7 cellular contexts compared by ENCODE assay signal in the genomic region with DNA sequence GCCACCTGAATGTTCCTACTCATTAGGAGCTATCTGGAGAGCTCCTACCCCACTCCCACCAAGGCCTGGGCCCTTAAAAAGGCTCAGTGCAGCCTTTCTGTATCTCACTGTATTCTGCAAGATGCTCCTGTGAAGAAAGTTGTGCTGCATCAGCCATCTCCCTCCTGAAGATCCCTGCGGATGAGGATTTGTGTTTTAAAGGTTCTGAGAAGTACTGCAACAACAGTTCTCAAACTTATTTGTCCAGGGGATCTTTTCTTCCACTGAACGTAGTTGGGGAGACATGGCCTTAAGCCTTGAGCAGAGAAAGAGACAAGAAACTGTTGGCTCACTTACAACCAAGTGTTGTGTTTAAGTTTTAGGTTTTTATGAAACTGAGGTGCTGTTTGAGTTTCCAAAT. TPM values are rescaled to one million over a fixed set of nuclear protein-coding genes. Genes with fewer than 3 reads are reported as not detected.
DNase-seq lines count a peak whose midpoint lies in the region; ATAC-seq and TF ChIP-seq lines count a peak whose summit lies in the region.
"Not testable (repeated sequence)": the region's sequence is repeated elsewhere in the genome, so short reads cannot be mapped to it uniquely, and the experiment has no call there.

No MANE protein-coding gene starts in this region.

- POLR2A ChIA-PET in CD8-positive, alpha-beta memory T cell (lab: Charles Lee), result interaction anchor here (2.1 kb wide), 1 partner anchor 10 kb away, joined by 11 read pairs; the partner anchor contains the start of gene KSR1
- POLR2A ChIA-PET in OCI-LY7 (lab: Charles Lee), result interaction anchor here (0.7 kb wide), 1 partner anchor 1037 kb away, joined by 3 read pairs; no protein-coding TSS in a partner anchor
- POLR2A ChIA-PET in activated CD4-positive, alpha-beta T cell treated with anti-CD3 and anti-CD28 coated beads, Interleukin-2, amount 10 ng/mL, durations not matched to agents 7 days and 5 days (lab: Charles Lee), result interaction anchor here (1.3 kb wide), 1 partner anchor 15 kb away, joined by 5 read pairs; no protein-coding TSS in a partner anchor
- POLR2A ChIA-PET in activated naive CD8-positive, alpha-beta T cell treated with anti-CD3 and anti-CD28 coated beads, Interleukin-2, amount 10 ng/mL, durations not matched to agents 7 days and 5 days (lab: Charles Lee), result interaction anchor here (0.9 to 3.4 kb wide), 5 partner anchors 8 to 172 kb away, joined by 3 to 15 read pairs (median 8); partner anchors contain the start of genes KSR1 and WSB1

- peaks cover 52 to 76% (median 66%) of the 10 kb centered on the region in 3 donors for H3K4me1 Mint-ChIP-seq in CD8-positive, alpha-beta memory T cell
- peaks cover 87% of the 10 kb centered on the region for H3K4me1 Mint-ChIP-seq in activated CD4-positive, alpha-beta T cell treated with anti-CD3 and anti-CD28 coated beads, Interleukin-2, amount 10 ng/mL, durations not matched to agents 7 days and 5 days
- peaks cover 86% of the 10 kb centered on the region for H3K4me1 Mint-ChIP-seq in activated T-helper 1 cell treated with anti-CD3 and anti-CD28 coated beads, Interleukin-12 subunit alpha, Interleukin-12 subunit beta, Interleukin-2, Interleukin-4 antibody, amounts not matched to agents 30 ng/mL and 10 ng/mL and 1 ng/mL, durations not matched to agents 14 hours and 24 hours and 36 hours (ENCODE audit: low read depth)
- H3K4me1 Mint-ChIP-seq in activated naive CD8-positive, alpha-beta T cell treated with anti-CD3 and anti-CD28 coated beads, Interleukin-2, amount 10 ng/mL, durations not matched to agents 7 days and 5 days, result peaks cover 69% of the 10 kb centered on the region
- peaks cover 76% of the 10 kb centered on the region for H3K4me1 Mint-ChIP-seq in endothelial cell (ENCODE audit: unreplicated experiment)

- BruUV-seq in OCI-LY7 (replicated peaks; lab: Mats Ljungman, UMichigan), result not testable (repeated sequence)

- H3K4me2 ChIP-seq in OCI-LY7 (ENCODE audit: low read length), result not testable (repeated sequence)

- H3K4me3 Mint-ChIP-seq in CD8-positive, alpha-beta memory T cell, result peak overlapping the region in 5 of 7 donors; percentile 36 to 91 (median 54)
- peak overlapping the region; percentile 67 for H3K4me3 Mint-ChIP-seq in activated CD4-positive, alpha-beta T cell treated with anti-CD3 and anti-CD28 coated beads, Interleukin-2, amount 10 ng/mL, durations not matched to agents 7 days and 5 days
- H3K4me3 Mint-ChIP-seq in activated T-helper 1 cell treated with anti-CD3 and anti-CD28 coated beads, Interleukin-12 subunit alpha, Interleukin-12 subunit beta, Interleukin-2, Interleukin-4 antibody, amounts not matched to agents 30 ng/mL and 10 ng/mL and 1 ng/mL, durations not matched to agents 14 hours and 24 hours and 36 hours, result peak overlapping the region; percentile 79
- H3K4me3 Mint-ChIP-seq in activated naive CD8-positive, alpha-beta T cell treated with anti-CD3 and anti-CD28 coated beads, Interleukin-2, amount 10 ng/mL, durations not matched to agents 7 days and 5 days, result peak overlapping the region; percentile 77
- H3K4me3 Mint-ChIP-seq in endothelial cell (ENCODE audit: unreplicated experiment), result not testable (repeated sequence)

- peak overlapping the region; percentile 55 to 95 (median 82) for H3K27ac Mint-ChIP-seq in CD8-positive, alpha-beta memory T cell
- H3K27ac Mint-ChIP-seq in activated CD4-positive, alpha-beta T cell treated with anti-CD3 and anti-CD28 coated beads, Interleukin-2, amount 10 ng/mL, durations not matched to agents 7 days and 5 days, result peak overlapping the region; percentile 97
- peak overlapping the region; percentile 97 for H3K27ac Mint-ChIP-seq in activated T-helper 1 cell treated with anti-CD3 and anti-CD28 coated beads, Interleukin-12 subunit alpha, Interleukin-12 subunit beta, Interleukin-2, Interleukin-4 antibody, amounts not matched to agents 30 ng/mL and 10 ng/mL and 1 ng/mL, durations not matched to agents 14 hours and 24 hours and 36 hours
- H3K27ac Mint-ChIP-seq in activated naive CD8-positive, alpha-beta T cell treated with anti-CD3 and anti-CD28 coated beads, Interleukin-2, amount 10 ng/mL, durations not matched to agents 7 days and 5 days, result peak overlapping the region; percentile 97
- H3K27ac Mint-ChIP-seq in endothelial cell (ENCODE audit: unreplicated experiment), result peak overlapping the region; percentile 97

- intact Hi-C loops in OCI-LY7 (cut with micrococcal nuclease; ENCODE audit: unreplicated experiment); posterior vena cava (cut with DNase I): not testable (repeated sequence)
- intact Hi-C loops in activated T-helper 1 cell treated with anti-CD3 and anti-CD28 coated beads, Interleukin-12 subunit alpha, Interleukin-12 subunit beta, Interleukin-2, Interleukin-4 antibody, amounts not matched to agents 30 ng/mL and 10 ng/mL and 1 ng/mL, durations not matched to agents 14 hours and 24 hours and 36 hours (cut with micrococcal nuclease), result loop anchor here (1.0 to 5.0 kb wide), 8 partner anchors 9 to 581 kb away; partner anchors contain the start of genes KSR1 and WSB1

- not testable (repeated sequence) for H3K27me3 ChIP-seq in CD8-positive, alpha-beta memory T cell (ENCODE audit: insufficient read depth, low read length, poor library complexity, severe bottlenecking)

- H3K36me3 Mint-ChIP-seq in CD8-positive, alpha-beta memory T cell; activated CD4-positive, alpha-beta T cell treated with anti-CD3 and anti-CD28 coated beads, Interleukin-2, amount 10 ng/mL, durations not matched to agents 7 days and 5 days (ENCODE audit: low read depth); activated naive CD8-positive, alpha-beta T cell treated with anti-CD3 and anti-CD28 coated beads, Interleukin-2, amount 10 ng/mL, durations not matched to agents 7 days and 5 days; endothelial cell (ENCODE audit: low read depth, unreplicated experiment): not testable (repeated sequence)
- H3K36me3 Mint-ChIP-seq in activated T-helper 1 cell treated with anti-CD3 and anti-CD28 coated beads, Interleukin-12 subunit alpha, Interleukin-12 subunit beta, Interleukin-2, Interleukin-4 antibody, amounts not matched to agents 30 ng/mL and 10 ng/mL and 1 ng/mL, durations not matched to agents 14 hours and 24 hours and 36 hours (ENCODE audit: low read depth), result peaks cover 19% of the 10 kb centered on the region

- H3K79me2 ChIP-seq in OCI-LY7 (ENCODE audit: insufficient read depth, low read depth, low read length), result not testable (repeated sequence)

- not testable (repeated sequence) for ATAC-seq in activated naive CD8-positive, alpha-beta T cell treated with anti-CD3 and anti-CD28 coated beads, Interleukin-2, amount 10 ng/mL, durations not matched to agents 7 days and 5 days (ENCODE audit: low read depth)

- H2AFZ ChIP-seq in OCI-LY7 (ENCODE audit: low read length), result peak overlapping the region; percentile 27; the same call in 1 of the 2 replicates

- CTCF ChIA-PET in CD8-positive, alpha-beta memory T cell (lab: Charles Lee); OCI-LY7 (lab: Charles Lee; ENCODE audit: unreplicated experiment): not testable (repeated sequence)
- CTCF ChIA-PET in activated CD4-positive, alpha-beta T cell treated with anti-CD3 and anti-CD28 coated beads, Interleukin-2, amount 10 ng/mL, durations not matched to agents 7 days and 5 days (lab: Charles Lee), result interaction anchor here (1.0 to 3.1 kb wide), 5 partner anchors 10 to 134 kb away, joined by 3 to 12 read pairs (median 5); partner anchors contain the start of gene KSR1

- H3K27me3 Mint-ChIP-seq in CD8-positive, alpha-beta memory T cell; activated CD4-positive, alpha-beta T cell treated with anti-CD3 and anti-CD28 coated beads, Interleukin-2, amount 10 ng/mL, durations not matched to agents 7 days and 5 days; activated T-helper 1 cell treated with anti-CD3 and anti-CD28 coated beads, Interleukin-12 subunit alpha, Interleukin-12 subunit beta, Interleukin-2, Interleukin-4 antibody, amounts not matched to agents 30 ng/mL and 10 ng/mL and 1 ng/mL, durations not matched to agents 14 hours and 24 hours and 36 hours (ENCODE audit: insufficient read depth); activated naive CD8-positive, alpha-beta T cell treated with anti-CD3 and anti-CD28 coated beads, Interleukin-2, amount 10 ng/mL, durations not matched to agents 7 days and 5 days; endothelial cell (ENCODE audit: unreplicated experiment): not testable (repeated sequence)

- DNase-seq in CD8-positive, alpha-beta memory T cell; OCI-LY7 (ENCODE audit: low spot score); activated CD4-positive, alpha-beta T cell treated with anti-CD3 and anti-CD28 coated beads, Interleukin-2, amount 10 ng/mL, durations not matched to agents 7 days and 5 days; activated T-helper 1 cell treated with anti-CD3 and anti-CD28 coated beads, Interleukin-12 subunit alpha, Interleukin-12 subunit beta, Interleukin-2, Interleukin-4 antibody, amounts not matched to agents 30 ng/mL and 10 ng/mL and 1 ng/mL, durations not matched to agents 14 hours and 24 hours and 36 hours (ENCODE audit: low spot score); activated naive CD8-positive, alpha-beta T cell treated with anti-CD3 and anti-CD28 coated beads, Interleukin-2, amount 10 ng/mL, durations not matched to agents 7 days and 5 days; endothelial cell (ENCODE audit: low spot score): not testable (repeated sequence)
- DNase-seq in posterior vena cava (ENCODE audit: low spot score), result peak; percentile 2

- H3K9me3 ChIP-seq in CD8-positive, alpha-beta memory T cell (ENCODE audit: low read length); OCI-LY7 (ENCODE audit: low read length): not testable (repeated sequence)

- TF ChIP-seq CTCF in OCI-LY7 (conservative IDR thresholded peaks at IDR 0.05; ENCODE audit: low read length); endothelial cell (IDR thresholded peaks at IDR 0.05; ENCODE audit: unreplicated experiment): not testable (repeated sequence)

- not testable (repeated sequence) for H4K20me1 ChIP-seq in OCI-LY7 (ENCODE audit: insufficient read depth, low read length)

- H3K9me2 ChIP-seq in OCI-LY7 (ENCODE audit: insufficient read depth, low read length), result not testable (repeated sequence)

- not testable (repeated sequence) for H3K27ac ChIP-seq in CD8-positive, alpha-beta memory T cell (ENCODE audit: low read depth, low read length); OCI-LY7 (ENCODE audit: low read depth, low read length, poor library complexity, severe bottlenecking)

- not testable (repeated sequence) for H3K4me3 ChIP-seq in CD8-positive, alpha-beta memory T cell (ENCODE audit: low read length); OCI-LY7 (ENCODE audit: low read depth, low read length, poor library complexity, severe bottlenecking)

- not testable (repeated sequence) for H3K9me3 Mint-ChIP-seq in CD8-positive, alpha-beta memory T cell; activated CD4-positive, alpha-beta T cell treated with anti-CD3 and anti-CD28 coated beads, Interleukin-2, amount 10 ng/mL, durations not matched to agents 7 days and 5 days; activated T-helper 1 cell treated with anti-CD3 and anti-CD28 coated beads, Interleukin-12 subunit alpha, Interleukin-12 subunit beta, Interleukin-2, Interleukin-4 antibody, amounts not matched to agents 30 ng/mL and 10 ng/mL and 1 ng/mL, durations not matched to agents 14 hours and 24 hours and 36 hours; activated naive CD8-positive, alpha-beta T cell treated with anti-CD3 and anti-CD28 coated beads, Interleukin-2, amount 10 ng/mL, durations not matched to agents 7 days and 5 days; endothelial cell (ENCODE audit: unreplicated experiment)

- H3K4me1 ChIP-seq in CD8-positive, alpha-beta memory T cell (ENCODE audit: insufficient read depth, low read length), result peaks cover 22% of the 10 kb centered on the region
- H3K4me1 ChIP-seq in OCI-LY7 (ENCODE audit: insufficient read depth, low read length, poor library complexity, severe bottlenecking), result peaks cover 15% of the 10 kb centered on the region

- H3K36me3 ChIP-seq in CD8-positive, alpha-beta memory T cell (ENCODE audit: insufficient read depth, low read length); OCI-LY7 (ENCODE audit: insufficient read depth, low read length): not testable (repeated sequence)

RNA-seq across cellular contexts. Expression of gene KSR1, which starts 9.6 kb away (rescaled TPM):
- 10 to 100 TPM; 26.3 to 26.9 TPM for total RNA-seq in CD8-positive, alpha-beta memory T cell
- 2.9 TPM for polyA plus RNA-seq in CD8-positive, alpha-beta memory T cell
- total RNA-seq in OCI-LY7 (2014; rRNA removed; shearing (Covaris generic)), result 2.0 and 2.2 TPM in 2 replicates
- total RNA-seq in OCI-LY7 (2022), result 4.1 and 4.8 TPM in 2 replicates
- 10 to 100 TPM; 43.1 to 45.7 TPM for total RNA-seq in activated CD4-positive, alpha-beta T cell treated with anti-CD3 and anti-CD28 coated beads, Interleukin-2, amount 10 ng/mL, durations not matched to agents 7 days and 5 days
- total RNA-seq in activated T-helper 1 cell treated with anti-CD3 and anti-CD28 coated beads, Interleukin-12 subunit alpha, Interleukin-12 subunit beta, Interleukin-2, Interleukin-4 antibody, amounts not matched to agents 30 ng/mL and 10 ng/mL and 1 ng/mL, durations not matched to agents 14 hours and 24 hours and 36 hours, result 119 and 122 TPM in 2 replicates
- 10 to 100 TPM; 57.0 to 60.2 TPM for total RNA-seq in activated naive CD8-positive, alpha-beta T cell treated with anti-CD3 and anti-CD28 coated beads, Interleukin-2, amount 10 ng/mL, durations not matched to agents 7 days and 5 days
- 65.2 TPM for total RNA-seq in endothelial cell (ENCODE audit: unreplicated experiment)
- 10 to 100 TPM; 30.3 to 35.5 TPM for total RNA-seq in posterior vena cava

Comparison
In these comparisons a context has a peak if more than half of its experiments do, and no peak if none do; other contexts are left out.
1. RNA of gene KSR1, which starts 9.6 kb away (total RNA-seq): 119 to 122 TPM in activated T-helper 1 cell treated with anti-CD3 and anti-CD28 coated beads, Interleukin-12 subunit alpha, Interleukin-12 subunit beta, Interleukin-2, Interleukin-4 antibody, amounts not matched to agents 30 ng/mL and 10 ng/mL and 1 ng/mL, durations not matched to agents 14 hours and 24 hours and 36 hours, 65.2 TPM in endothelial cell (single experiment), 57.0 to 60.2 TPM in activated naive CD8-positive, alpha-beta T cell treated with anti-CD3 and anti-CD28 coated beads, Interleukin-2, amount 10 ng/mL, durations not matched to agents 7 days and 5 days, 43.1 to 45.7 TPM in activated CD4-positive, alpha-beta T cell treated with anti-CD3 and anti-CD28 coated beads, Interleukin-2, amount 10 ng/mL, durations not matched to agents 7 days and 5 days, 30.3 to 35.5 TPM in posterior vena cava and 26.3 to 26.9 TPM in CD8-positive, alpha-beta memory T cell; 2.0 to 4.8 TPM in OCI-LY7; every median in the first group is over 4 times any median in the second.
2. Peak in every context shown above with its lines, with median percentiles within 50 percentile points of each other: H3K27ac Mint-ChIP-seq.